Comparison of ENCODE assay signal across 17 cellular contexts in genomic region chr1:228511014-228511413, GRCh38. TPM values are rescaled to one million over a fixed set of nuclear protein-coding genes. Genes with fewer than 3 reads are reported as not detected.
DNase-seq lines count a peak whose midpoint lies in the region; ATAC-seq lines count a peak whose summit lies in the region.
"Had no signal": no experiment of that assay in that cellular context is flagged by ENCODE, and none has a peak within 500 bp of the region (broad histone marks: within the 10 kb centered on the region; RNA-seq: fewer than 3 reads in every experiment).

No MANE protein-coding gene starts in this region.

- H3K4me1 Mint-ChIP-seq in activated naive CD4-positive, alpha-beta T cell treated with anti-CD3 and anti-CD28 coated beads, Interleukin-2, amount 10 ng/mL, durations not matched to agents 7 days and 5 days, result peaks cover 25% of the 10 kb centered on the region
- H3K4me1 Mint-ChIP-seq in activated naive CD4-positive, alpha-beta T cell treated with anti-CD3 and anti-CD28 coated beads for 36 hours (ENCODE audit: low read depth), result peaks cover 4% of the 10 kb centered on the region
- H3K4me1 Mint-ChIP-seq in CD4-positive, CD25-positive, alpha-beta regulatory T cell, result peaks cover 0 to 5% (median 0%) of the 10 kb centered on the region in 4 donors
- H3K4me1 Mint-ChIP-seq in activated T-helper 17 cell treated with anti-CD3 and anti-CD28 coated beads, Interleukin-2, amount 50 U/mL, for 72 hours, result peaks cover 11% of the 10 kb centered on the region
- H3K4me1 Mint-ChIP-seq in stimulated activated effector memory CD8-positive, alpha-beta T cell treated with anti-CD3 and anti-CD28 coated beads, Interleukin-12 subunit alpha, Interleukin-12 subunit beta, amount 100 ng/mL, for 72 hours, result peaks cover 6% of the 10 kb centered on the region

- no peaks in the 10 kb centered on the region for H3K9me3 Mint-ChIP-seq in activated naive CD4-positive, alpha-beta T cell treated with anti-CD3 and anti-CD28 coated beads, Interleukin-2, amount 10 ng/mL, durations not matched to agents 7 days and 5 days
- H3K9me3 Mint-ChIP-seq in activated naive CD4-positive, alpha-beta T cell treated with anti-CD3 and anti-CD28 coated beads for 36 hours, result no peaks in the 10 kb centered on the region
- no peaks in the 10 kb centered on the region for H3K9me3 Mint-ChIP-seq in CD4-positive, CD25-positive, alpha-beta regulatory T cell
- no peaks in the 10 kb centered on the region for H3K9me3 Mint-ChIP-seq in activated T-helper 17 cell treated with anti-CD3 and anti-CD28 coated beads, Interleukin-2, amount 50 U/mL, for 72 hours
- H3K9me3 Mint-ChIP-seq in stimulated activated effector memory CD8-positive, alpha-beta T cell treated with anti-CD3 and anti-CD28 coated beads, Interleukin-12 subunit alpha, Interleukin-12 subunit beta, amount 100 ng/mL, for 72 hours, result no peaks in the 10 kb centered on the region
- H3K9me3 Mint-ChIP-seq: CD8-positive, alpha-beta T cell had no signal

- no peak overlapping the region for H3K27ac ChIP-seq in CD4-positive, CD25-positive, alpha-beta regulatory T cell (ENCODE audit: insufficient read depth, low read length, poor library complexity, severe bottlenecking)
- H3K27ac ChIP-seq: A549, GM23248 had no signal

- no peaks in the 10 kb centered on the region for H3K27me3 ChIP-seq in CD4-positive, CD25-positive, alpha-beta regulatory T cell (ENCODE audit: control insufficient read depth, insufficient read depth, low read length)

- no peaks in the 10 kb centered on the region for H3K36me3 Mint-ChIP-seq in activated naive CD4-positive, alpha-beta T cell treated with anti-CD3 and anti-CD28 coated beads, Interleukin-2, amount 10 ng/mL, durations not matched to agents 7 days and 5 days
- no peaks in the 10 kb centered on the region for H3K36me3 Mint-ChIP-seq in activated naive CD4-positive, alpha-beta T cell treated with anti-CD3 and anti-CD28 coated beads for 36 hours (ENCODE audit: low read depth)
- peaks cover 4% of the 10 kb centered on the region for H3K36me3 Mint-ChIP-seq in CD4-positive, CD25-positive, alpha-beta regulatory T cell
- H3K36me3 Mint-ChIP-seq in activated T-helper 17 cell treated with anti-CD3 and anti-CD28 coated beads, Interleukin-2, amount 50 U/mL, for 72 hours (ENCODE audit: low read depth), result no peaks in the 10 kb centered on the region
- no peaks in the 10 kb centered on the region for H3K36me3 Mint-ChIP-seq in stimulated activated effector memory CD8-positive, alpha-beta T cell treated with anti-CD3 and anti-CD28 coated beads, Interleukin-12 subunit alpha, Interleukin-12 subunit beta, amount 100 ng/mL, for 72 hours
- H3K36me3 Mint-ChIP-seq: CD8-positive, alpha-beta T cell had no signal

- H3K27ac Mint-ChIP-seq in activated naive CD4-positive, alpha-beta T cell treated with anti-CD3 and anti-CD28 coated beads, Interleukin-2, amount 10 ng/mL, durations not matched to agents 7 days and 5 days, result peak overlapping the region; percentile 0
- H3K27ac Mint-ChIP-seq in activated naive CD4-positive, alpha-beta T cell treated with anti-CD3 and anti-CD28 coated beads for 36 hours, result no peak overlapping the region
- peak overlapping the region in 2 of 3 donors; percentile 50 to 73 for H3K27ac Mint-ChIP-seq in CD4-positive, CD25-positive, alpha-beta regulatory T cell
- peak overlapping the region; percentile 51 for H3K27ac Mint-ChIP-seq in activated T-helper 17 cell treated with anti-CD3 and anti-CD28 coated beads, Interleukin-2, amount 50 U/mL, for 72 hours
- H3K27ac Mint-ChIP-seq in stimulated activated effector memory CD8-positive, alpha-beta T cell treated with anti-CD3 and anti-CD28 coated beads, Interleukin-12 subunit alpha, Interleukin-12 subunit beta, amount 100 ng/mL, for 72 hours, result peak overlapping the region; percentile 2
- H3K27ac Mint-ChIP-seq: CD8-positive, alpha-beta T cell had no signal

- no peaks in the 10 kb centered on the region for H3K36me3 ChIP-seq in CD4-positive, CD25-positive, alpha-beta regulatory T cell (ENCODE audit: control insufficient read depth, insufficient read depth, low read length)

- CTCF ChIA-PET in activated naive CD4-positive, alpha-beta T cell treated with anti-CD3 and anti-CD28 coated beads, Interleukin-2, amount 10 ng/mL, durations not matched to agents 7 days and 5 days (lab: Charles Lee), result interaction anchor here (1.9 kb wide), 1 partner anchor 10 kb away, joined by 8 read pairs; no protein-coding TSS in a partner anchor
- CTCF ChIA-PET in activated naive CD4-positive, alpha-beta T cell treated with anti-CD3 and anti-CD28 coated beads for 36 hours (lab: Charles Lee), result no interaction called here

- ATAC-seq in CD4-positive, CD25-positive, alpha-beta regulatory T cell (ENCODE audit: low read depth in 2 of 2), result no peak
- no peak for ATAC-seq in activated T-helper 17 cell treated with anti-CD3 and anti-CD28 coated beads, Interleukin-2, amount 50 U/mL, for 72 hours (replicated peaks)
- no peak for ATAC-seq in stimulated activated effector memory CD8-positive, alpha-beta T cell treated with anti-CD3 and anti-CD28 coated beads, Interleukin-12 subunit alpha, Interleukin-12 subunit beta, amount 100 ng/mL, for 72 hours
- ATAC-seq in GM18519 (IDR thresholded peaks at IDR 0.05; ENCODE audit: low FRiP score, unreplicated experiment) (no peak), HG03460 (IDR thresholded peaks at IDR 0.05; ENCODE audit: unreplicated experiment) (no peak)
- ATAC-seq: CD8-positive, alpha-beta T cell had no signal

- no peak overlapping the region for H3K4me3 ChIP-seq in CD4-positive, CD25-positive, alpha-beta regulatory T cell (ENCODE audit: low read depth, low read length)
- H3K4me3 ChIP-seq: A549, GM23248 had no signal

- no peaks in the 10 kb centered on the region for H3K9me3 ChIP-seq in CD4-positive, CD25-positive, alpha-beta regulatory T cell (ENCODE audit: control insufficient read depth in 2 of 2, low read length in 2 of 2)
- H3K9me3 ChIP-seq: A549 had no signal

- intact Hi-C loops in activated naive CD4-positive, alpha-beta T cell treated with anti-CD3 and anti-CD28 coated beads for 36 hours (cut with micrococcal nuclease), result no loop called here

- peaks cover 62% of the 10 kb centered on the region for H3K27me3 Mint-ChIP-seq in activated naive CD4-positive, alpha-beta T cell treated with anti-CD3 and anti-CD28 coated beads, Interleukin-2, amount 10 ng/mL, durations not matched to agents 7 days and 5 days
- H3K27me3 Mint-ChIP-seq in activated naive CD4-positive, alpha-beta T cell treated with anti-CD3 and anti-CD28 coated beads for 36 hours (ENCODE audit: low read depth), result peaks cover 2% of the 10 kb centered on the region
- peaks cover 22% of the 10 kb centered on the region for H3K27me3 Mint-ChIP-seq in CD4-positive, CD25-positive, alpha-beta regulatory T cell
- H3K27me3 Mint-ChIP-seq in activated T-helper 17 cell treated with anti-CD3 and anti-CD28 coated beads, Interleukin-2, amount 50 U/mL, for 72 hours, result peaks cover 7% of the 10 kb centered on the region

- no peaks in the 10 kb centered on the region for H3K4me1 ChIP-seq in CD4-positive, CD25-positive, alpha-beta regulatory T cell (ENCODE audit: control insufficient read depth, insufficient read depth, low read length, poor library complexity, severe bottlenecking)
- H3K4me1 ChIP-seq: A549, Caco-2 had no signal

- DNase-seq in activated naive CD4-positive, alpha-beta T cell treated with anti-CD3 and anti-CD28 coated beads, Interleukin-2, amount 10 ng/mL, durations not matched to agents 7 days and 5 days, result no peak
- no peak for DNase-seq in activated naive CD4-positive, alpha-beta T cell treated with anti-CD3 and anti-CD28 coated beads for 36 hours
- no peak for DNase-seq in CD4-positive, CD25-positive, alpha-beta regulatory T cell
- DNase-seq in stimulated activated effector memory CD8-positive, alpha-beta T cell treated with anti-CD3 and anti-CD28 coated beads, Interleukin-12 subunit alpha, Interleukin-12 subunit beta, amount 100 ng/mL, for 72 hours (ENCODE audit: low spot score in 2 of 2), result no peak
- DNase-seq: 8988T, ACHN, AML-193, Caco-2, DND-41, H7, HCEC 1CT had no signal

- H3K4me3 Mint-ChIP-seq in activated naive CD4-positive, alpha-beta T cell treated with anti-CD3 and anti-CD28 coated beads, Interleukin-2, amount 10 ng/mL, durations not matched to agents 7 days and 5 days, result no peak overlapping the region
- H3K4me3 Mint-ChIP-seq in activated naive CD4-positive, alpha-beta T cell treated with anti-CD3 and anti-CD28 coated beads for 36 hours, result no peak overlapping the region
- no peak overlapping the region for H3K4me3 Mint-ChIP-seq in CD4-positive, CD25-positive, alpha-beta regulatory T cell
- H3K4me3 Mint-ChIP-seq in activated T-helper 17 cell treated with anti-CD3 and anti-CD28 coated beads, Interleukin-2, amount 50 U/mL, for 72 hours, result no peak overlapping the region
- no peak overlapping the region for H3K4me3 Mint-ChIP-seq in stimulated activated effector memory CD8-positive, alpha-beta T cell treated with anti-CD3 and anti-CD28 coated beads, Interleukin-12 subunit alpha, Interleukin-12 subunit beta, amount 100 ng/mL, for 72 hours
- H3K4me3 Mint-ChIP-seq: CD8-positive, alpha-beta T cell had no signal

RNA-seq across cellular contexts. Expression of gene RNF187, which starts 23.8 kb away (rescaled TPM):
- total RNA-seq in activated naive CD4-positive, alpha-beta T cell treated with anti-CD3 and anti-CD28 coated beads for 36 hours, result 100 to 1,000 TPM; 112 to 116 TPM
- total RNA-seq in CD4-positive, CD25-positive, alpha-beta regulatory T cell, result 59.0 TPM
- 10 to 100 TPM; 16.1 to 49.7 (median 30.2) TPM for polyA plus RNA-seq in CD4-positive, CD25-positive, alpha-beta regulatory T cell
- total RNA-seq in activated T-helper 17 cell treated with anti-CD3 and anti-CD28 coated beads, Interleukin-2, amount 50 U/mL, for 72 hours, result 100 to 1,000 TPM in 1 of 2 donors, 10 to 100 TPM in 1; 92.7 to 111 TPM
